Comparison of ENCODE assay signal across 17 cellular contexts in the genomic region with DNA sequence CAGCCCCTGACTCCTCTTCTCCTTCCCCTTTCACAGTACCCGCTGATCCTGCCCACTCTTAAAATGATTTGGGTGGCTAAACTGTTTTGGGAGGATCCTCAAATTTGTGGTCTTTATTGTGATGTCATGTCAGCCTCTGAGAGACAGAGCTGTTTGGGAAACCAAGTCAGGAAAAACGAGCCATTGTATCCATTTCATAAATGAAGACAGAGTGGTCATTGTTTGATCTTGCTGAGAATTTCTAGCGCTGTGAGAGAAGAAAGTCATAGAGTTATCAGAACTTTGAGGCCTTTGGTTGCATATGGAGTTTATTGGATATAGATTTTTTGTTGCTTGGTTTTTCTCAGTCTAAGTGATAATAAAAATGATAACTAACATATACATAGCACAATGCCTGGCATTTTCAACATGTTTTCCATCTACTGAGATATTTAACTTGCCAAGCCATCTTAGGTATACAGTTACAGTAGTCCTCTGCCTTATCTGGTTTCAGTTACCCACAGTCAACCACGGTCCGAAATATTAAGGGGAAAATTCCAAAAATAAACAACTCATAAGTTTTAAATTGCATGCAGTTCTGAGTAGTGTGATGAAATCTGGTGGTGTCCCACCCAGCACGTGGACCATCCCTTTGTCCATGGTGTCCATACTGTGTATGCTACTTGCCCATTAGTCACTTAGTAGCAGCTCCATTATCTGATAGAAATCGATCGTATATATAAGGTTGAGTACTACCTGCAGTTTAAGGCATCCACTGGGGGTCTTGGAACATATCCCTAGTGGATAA.
"Had no signal": no experiment of that assay in that cellular context is flagged by ENCODE, and none has a peak within 500 bp of the region (broad histone marks: within the 10 kb centered on the region; RNA-seq: fewer than 3 reads in every experiment).

No MANE protein-coding gene starts in this region.

- H3K4me2 ChIP-seq: hepatocyte had no signal

- H3K36me3 ChIP-seq: adrenal gland, spleen, transverse colon, vagina, WERI-Rb-1 had no signal

- DNase-seq: activated CD8-positive, alpha-beta memory T cell treated with anti-CD3 and anti-CD28 coated beads, Interleukin-2, amount 50 U/mL, for 4 hours; activated CD8-positive, alpha-beta T cell treated with anti-CD3 and anti-CD28 coated beads, Interleukin-2, amount 10 ng/mL, durations not matched to agents 7 days and 5 days; activated effector memory CD4-positive, alpha-beta T cell treated with anti-CD3 and anti-CD28 coated beads, Interleukin-2, amount 50 U/mL, for 16 hours; activated T-cell treated with anti-CD3 and anti-CD28 coated beads, Interleukin-2, amount 50 U/mL, for 48 hours; adrenal gland; body of pancreas; effector memory CD4-positive, alpha-beta T cell; spleen; transverse colon; WERI-Rb-1 had no signal

- ATAC-seq: activated CD8-positive, alpha-beta T cell treated with anti-CD3 and anti-CD28 coated beads, Interleukin-2, amount 10 ng/mL, durations not matched to agents 7 days and 5 days; body of pancreas; sciatic nerve had no signal

- H3K27ac ChIP-seq: adrenal gland, body of pancreas, hepatocyte, spleen, transverse colon, vagina, WERI-Rb-1 had no signal

- H3K4me3 Mint-ChIP-seq: activated CD8-positive, alpha-beta T cell treated with anti-CD3 and anti-CD28 coated beads, Interleukin-2, amount 10 ng/mL, durations not matched to agents 7 days and 5 days; activated naive CD4-positive, alpha-beta T cell treated with anti-CD3 and anti-CD28 coated beads, Interleukin-2, amount 50 U/mL, for 24 hours; mesothelial cell of epicardium; neural crest cell; T-helper 1 cell treated with Interleukin-12 subunit alpha and Interleukin-12 subunit beta and Interleukin-4 antibody, amounts not matched to agents 30 μg/mL and 1 μg/mL, for 36 hours had no signal

- H3K36me3 Mint-ChIP-seq: activated naive CD4-positive, alpha-beta T cell treated with anti-CD3 and anti-CD28 coated beads, Interleukin-2, amount 50 U/mL, for 24 hours had no signal

- H3K4me3 ChIP-seq: adrenal gland, body of pancreas, hepatocyte, spleen, transverse colon, vagina had no signal

- H3K4me1 Mint-ChIP-seq: activated naive CD4-positive, alpha-beta T cell treated with anti-CD3 and anti-CD28 coated beads, Interleukin-2, amount 50 U/mL, for 24 hours; neural crest cell had no signal

- H2AFZ ChIP-seq: hepatocyte had no signal

- H3K4me1 ChIP-seq: transverse colon, vagina had no signal

- H3K27ac Mint-ChIP-seq: activated CD8-positive, alpha-beta T cell treated with anti-CD3 and anti-CD28 coated beads, Interleukin-2, amount 10 ng/mL, durations not matched to agents 7 days and 5 days; activated naive CD4-positive, alpha-beta T cell treated with anti-CD3 and anti-CD28 coated beads, Interleukin-2, amount 50 U/mL, for 24 hours; mesothelial cell of epicardium; T-helper 1 cell treated with Interleukin-12 subunit alpha and Interleukin-12 subunit beta and Interleukin-4 antibody, amounts not matched to agents 30 μg/mL and 1 μg/mL, for 36 hours had no signal

- H3K27me3 ChIP-seq: adrenal gland, body of pancreas, hepatocyte, transverse colon, vagina had no signal

- H3K9me3 Mint-ChIP-seq: activated naive CD4-positive, alpha-beta T cell treated with anti-CD3 and anti-CD28 coated beads, Interleukin-2, amount 50 U/mL, for 24 hours; mesothelial cell of epicardium; neural crest cell; T-helper 1 cell treated with Interleukin-12 subunit alpha and Interleukin-12 subunit beta and Interleukin-4 antibody, amounts not matched to agents 30 μg/mL and 1 μg/mL, for 36 hours had no signal

- H3K9me3 ChIP-seq: adrenal gland, body of pancreas, spleen, transverse colon, vagina had no signal

- H3K27me3 Mint-ChIP-seq: activated naive CD4-positive, alpha-beta T cell treated with anti-CD3 and anti-CD28 coated beads, Interleukin-2, amount 50 U/mL, for 24 hours had no signal
